In genomic region chr2:142286618-142287017, GRCh38 we compare ENCODE assay signal across 9 cellular contexts.
DNase-seq lines count a peak whose midpoint lies in the region; ATAC-seq and TF ChIP-seq lines count a peak whose summit lies in the region.
"Had no signal": no experiment of that assay in that cellular context is flagged by ENCODE, and none has a peak within 500 bp of the region (broad histone marks: within the 10 kb centered on the region; RNA-seq: fewer than 3 reads in every experiment).

No MANE protein-coding gene starts in this region.

- H3K27me3 Mint-ChIP-seq in neural progenitor cell (ENCODE audit: insufficient read depth, low read depth), result peaks cover 5% of the 10 kb centered on the region

- peaks cover 2% of the 10 kb centered on the region for H3K9me3 Mint-ChIP-seq in neural progenitor cell

- H3K4me3 ChIP-seq in neural progenitor cell, result no peak overlapping the region
- no peak overlapping the region for H3K4me3 ChIP-seq in effector memory CD4-positive, alpha-beta T cell (ENCODE audit: insufficient read depth, low read depth, low read length, poor library complexity, severe bottlenecking)

- no peaks in the 10 kb centered on the region for H3K36me3 ChIP-seq in neural progenitor cell
- H3K36me3 ChIP-seq in effector memory CD4-positive, alpha-beta T cell (ENCODE audit: control insufficient read depth, insufficient read depth, low read length), result no peaks in the 10 kb centered on the region

- peaks cover 17% of the 10 kb centered on the region for H3K4me1 Mint-ChIP-seq in neural progenitor cell

- no peak overlapping the region for H3K9ac ChIP-seq in neural progenitor cell

- no peaks in the 10 kb centered on the region for H3K9me3 ChIP-seq in neural progenitor cell (ENCODE audit: low read depth)
- H3K9me3 ChIP-seq in effector memory CD4-positive, alpha-beta T cell (ENCODE audit: control insufficient read depth, low read length), result no peaks in the 10 kb centered on the region

- no peak overlapping the region for H2AFZ ChIP-seq in neural progenitor cell (replicated peaks)

- no peak overlapping the region for H3K4me2 ChIP-seq in neural progenitor cell

- H4K20me1 ChIP-seq in neural progenitor cell (ENCODE audit: low read depth), result no peaks in the 10 kb centered on the region

- no peaks in the 10 kb centered on the region for H3K79me2 ChIP-seq in neural progenitor cell (ENCODE audit: low read depth)

- no peaks in the 10 kb centered on the region for H3K36me3 Mint-ChIP-seq in neural progenitor cell

- ATAC-seq in GM19035 (IDR thresholded peaks at IDR 0.05; ENCODE audit: unreplicated experiment) (peak; percentile 73), HG03060 (IDR thresholded peaks at IDR 0.05; ENCODE audit: low read depth, unreplicated experiment) (peak; percentile 55), SK-N-SH treated with all-trans-retinoic acid at 6 μM for 48 hours (peak; percentile 56; the same call in 2 of the 3 replicates), HG03469 (IDR thresholded peaks at IDR 0.05; ENCODE audit: unreplicated experiment) (no peak)

- H3K27ac Mint-ChIP-seq in neural progenitor cell, result no peak overlapping the region

- H3K4me1 ChIP-seq in neural progenitor cell, result peaks cover 22% of the 10 kb centered on the region
- no peaks in the 10 kb centered on the region for H3K4me1 ChIP-seq in effector memory CD4-positive, alpha-beta T cell (ENCODE audit: control insufficient read depth, insufficient read depth, low read length, poor library complexity, severe bottlenecking)

- H3K27me3 ChIP-seq in neural progenitor cell, result no peaks in the 10 kb centered on the region
- H3K27me3 ChIP-seq in effector memory CD4-positive, alpha-beta T cell (replicated peaks; ENCODE audit: control insufficient read depth, insufficient read depth, low read length, poor library complexity, severe bottlenecking), result no peaks in the 10 kb centered on the region

- no peak overlapping the region for H3K4me3 Mint-ChIP-seq in neural progenitor cell

- TF ChIP-seq CTCF in neural progenitor cell (IDR thresholded peaks at IDR 0.05), result peak; percentile 73

- H3F3A ChIP-seq in neural progenitor cell (ENCODE audit: low read depth), result no peaks in the 10 kb centered on the region

- no peak overlapping the region for H3K27ac ChIP-seq in neural progenitor cell
- H3K27ac ChIP-seq in effector memory CD4-positive, alpha-beta T cell (ENCODE audit: insufficient read depth, low read length, poor library complexity, severe bottlenecking), result no peak overlapping the region

- DNase-seq in neural progenitor cell (ENCODE audit: low spot score) (peak; percentile 76), occipital lobe (lab: John Stamatoyannopoulos, UW) (no peak)
- DNase-seq in effector memory CD4-positive, alpha-beta T cell, result no peak
- DNase-seq in central memory CD4-positive, alpha-beta T cell, result no peak
- DNase-seq: NCI-H510A treated with DMSO at 0.1 percent for 48 hours had no signal

TF ChIP-seq in SK-N-SH treated with all-trans-retinoic acid at 6 μM for 48 hours, 23 proteins besides CTCF, POLR2A, EP300 and RAD21:
- TF ChIP-seq ZC3H10 (CRISPR knock-in tag; IDR thresholded peaks at IDR 0.05) (no peak), TCF4 (CRISPR knock-in tag; IDR thresholded peaks at IDR 0.05; ENCODE audit: borderline replicate concordance) (no peak), BACH2 (CRISPR knock-in tag; IDR thresholded peaks at IDR 0.05; ENCODE audit: borderline replicate concordance) (no peak), ZNF565 (CRISPR knock-in tag; conservative IDR thresholded peaks at IDR 0.05; ENCODE audit: low read depth) (no peak), ISL1 (CRISPR knock-in tag; IDR thresholded peaks at IDR 0.05) (no peak), CSRNP3 (CRISPR knock-in tag; IDR thresholded peaks at IDR 0.05) (no peak), OSR1 (CRISPR knock-in tag; IDR thresholded peaks at IDR 0.05) (no peak), RARB (CRISPR knock-in tag; IDR thresholded peaks at IDR 0.05) (no peak), CSDC2 (CRISPR knock-in tag; IDR thresholded peaks at IDR 0.05) (no peak)
- TF ChIP-seq, protein P1, sequence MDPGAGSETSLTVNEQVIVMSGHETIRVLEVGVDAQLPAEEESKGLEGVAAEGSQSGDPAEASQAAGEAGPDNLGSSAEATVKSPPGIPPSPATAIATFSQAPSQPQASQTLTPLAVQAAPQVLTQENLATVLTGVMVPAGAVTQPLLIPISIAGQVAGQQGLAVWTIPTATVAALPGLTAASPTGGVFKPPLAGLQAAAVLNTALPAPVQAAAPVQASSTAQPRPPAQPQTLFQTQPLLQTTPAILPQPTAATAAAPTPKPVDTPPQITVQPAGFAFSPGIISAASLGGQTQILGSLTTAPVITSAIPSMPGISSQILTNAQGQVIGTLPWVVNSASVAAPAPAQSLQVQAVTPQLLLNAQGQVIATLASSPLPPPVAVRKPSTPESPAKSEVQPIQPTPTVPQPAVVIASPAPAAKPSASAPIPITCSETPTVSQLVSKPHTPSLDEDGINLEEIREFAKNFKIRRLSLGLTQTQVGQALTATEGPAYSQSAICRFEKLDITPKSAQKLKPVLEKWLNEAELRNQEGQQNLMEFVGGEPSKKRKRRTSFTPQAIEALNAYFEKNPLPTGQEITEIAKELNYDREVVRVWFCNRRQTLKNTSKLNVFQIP (CRISPR knock-in tag; IDR thresholded peaks at IDR 0.05; ENCODE audit: borderline replicate concordance, low read depth), result no peak
- TF ChIP-seq, protein P2, sequence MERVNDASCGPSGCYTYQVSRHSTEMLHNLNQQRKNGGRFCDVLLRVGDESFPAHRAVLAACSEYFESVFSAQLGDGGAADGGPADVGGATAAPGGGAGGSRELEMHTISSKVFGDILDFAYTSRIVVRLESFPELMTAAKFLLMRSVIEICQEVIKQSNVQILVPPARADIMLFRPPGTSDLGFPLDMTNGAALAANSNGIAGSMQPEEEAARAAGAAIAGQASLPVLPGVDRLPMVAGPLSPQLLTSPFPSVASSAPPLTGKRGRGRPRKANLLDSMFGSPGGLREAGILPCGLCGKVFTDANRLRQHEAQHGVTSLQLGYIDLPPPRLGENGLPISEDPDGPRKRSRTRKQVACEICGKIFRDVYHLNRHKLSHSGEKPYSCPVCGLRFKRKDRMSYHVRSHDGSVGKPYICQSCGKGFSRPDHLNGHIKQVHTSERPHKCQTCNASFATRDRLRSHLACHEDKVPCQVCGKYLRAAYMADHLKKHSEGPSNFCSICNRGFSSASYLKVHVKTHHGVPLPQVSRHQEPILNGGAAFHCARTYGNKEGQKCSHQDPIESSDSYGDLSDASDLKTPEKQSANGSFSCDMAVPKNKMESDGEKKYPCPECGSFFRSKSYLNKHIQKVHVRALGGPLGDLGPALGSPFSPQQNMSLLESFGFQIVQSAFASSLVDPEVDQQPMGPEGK (CRISPR knock-in tag; IDR thresholded peaks at IDR 0.05; ENCODE audit: borderline replicate concordance), result no peak
